9 cellular contexts compared by ENCODE assay signal in the genomic region with DNA sequence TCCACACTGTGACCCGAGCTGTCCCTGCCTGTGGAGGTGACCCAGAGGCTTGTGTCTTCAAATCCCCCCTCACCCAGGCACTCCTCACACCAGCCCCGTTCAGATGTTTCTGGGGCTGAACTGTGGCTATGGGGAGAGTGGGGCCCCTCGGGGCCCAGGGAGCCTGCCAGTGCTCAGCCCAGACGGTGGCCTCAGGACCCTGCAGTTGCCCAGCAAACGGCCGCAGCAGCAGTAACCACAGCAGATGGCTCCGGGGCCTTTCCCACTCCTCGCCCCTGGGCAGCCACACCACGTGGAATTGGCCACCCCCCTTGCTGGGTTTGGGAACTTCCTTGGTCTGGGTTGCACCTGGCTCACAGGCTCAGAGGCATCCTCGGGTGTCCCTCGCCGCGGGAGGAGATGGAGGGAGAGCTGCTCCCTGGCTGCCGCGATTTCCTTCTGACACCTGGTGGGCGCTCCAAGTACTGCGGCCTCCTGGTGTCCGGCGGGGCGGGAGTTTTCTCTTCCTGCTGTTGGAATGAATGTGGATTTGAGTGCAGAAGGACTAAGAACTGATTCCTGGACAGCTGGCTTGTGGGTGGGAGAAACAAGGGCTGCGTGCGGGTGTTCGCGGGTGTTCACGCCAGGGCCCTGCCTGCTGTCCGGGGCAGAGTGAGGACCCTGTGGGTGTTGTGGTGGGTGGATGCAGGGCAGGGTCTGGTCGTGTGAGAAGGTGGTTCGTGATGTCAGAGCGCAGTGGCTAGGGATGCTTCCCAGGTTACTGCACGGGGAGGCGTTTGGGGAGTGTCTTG.
DNase-seq lines count a peak whose midpoint lies in the region; ATAC-seq and TF ChIP-seq lines count a peak whose summit lies in the region.
"Had no signal": no experiment of that assay in that cellular context is flagged by ENCODE, and none has a peak within 500 bp of the region (broad histone marks: within the 10 kb centered on the region; RNA-seq: fewer than 3 reads in every experiment).

No MANE protein-coding gene starts in this region.

- no peaks in the 10 kb centered on the region for H4K20me1 ChIP-seq in GM23248 (ENCODE audit: insufficient read depth)
- H4K20me1 ChIP-seq in smooth muscle cell (ENCODE audit: low read depth), result peaks cover 100% of the 10 kb centered on the region

- no peak overlapping the region for H3K27ac ChIP-seq in GM23248
- H3K27ac ChIP-seq in smooth muscle cell (ENCODE audit: low read depth), result peak overlapping the region; percentile 75

- H2AFZ ChIP-seq in GM23248 (no peak overlapping the region), smooth muscle cell (ENCODE audit: low read depth) (no peak overlapping the region)

- POLR2A ChIA-PET in BJ (lab: Charles Lee), result no interaction called here

- H3K4me1 ChIP-seq in GM23248 (ENCODE audit: insufficient read depth) (peaks cover 4% of the 10 kb centered on the region), smooth muscle cell (ENCODE audit: low read depth) (no peaks in the 10 kb centered on the region)

- H3K36me3 ChIP-seq in BJ (ENCODE audit: control insufficient read depth, insufficient read depth, low read length), result peaks cover 62% of the 10 kb centered on the region
- peaks cover 27% of the 10 kb centered on the region for H3K36me3 ChIP-seq in GM23248 (ENCODE audit: low read depth)
- H3K36me3 ChIP-seq in smooth muscle cell (ENCODE audit: low read depth), result peaks cover 10% of the 10 kb centered on the region

- H3F3A ChIP-seq in GM23248 (ENCODE audit: insufficient read depth), result peaks cover 54% of the 10 kb centered on the region
- peaks cover 97% of the 10 kb centered on the region for H3F3A ChIP-seq in smooth muscle cell (ENCODE audit: low read depth)

- H3K4me2 ChIP-seq in GM23248 (ENCODE audit: unreplicated experiment), result no peak overlapping the region
- no peak overlapping the region for H3K4me2 ChIP-seq in smooth muscle cell

- in situ Hi-C loops in GM23248 (cut with MboI), result no loop called here

- no peaks in the 10 kb centered on the region for H3K9me3 ChIP-seq in GM23248 (ENCODE audit: low read depth)
- H3K9me3 ChIP-seq in smooth muscle cell (replicated peaks; ENCODE audit: low read depth), result no peaks in the 10 kb centered on the region

- H3K79me2 ChIP-seq in GM23248 (ENCODE audit: insufficient read depth) (peaks cover 63% of the 10 kb centered on the region), smooth muscle cell (ENCODE audit: low read depth) (peaks cover 55% of the 10 kb centered on the region)

- DNase-seq in BJ (ENCODE audit: low read depth) (no peak), GM23248 (peak; percentile 76), RKO (ENCODE audit: low spot score) (peak; percentile 63), amygdala (lab: John Stamatoyannopoulos, UW) (peak in 53 of 56 donors; percentile 7 to 81 (median 50)), hippocampal formation (lab: John Stamatoyannopoulos, UW) (peak; percentile 55 to 58), smooth muscle cell (lab: John Stamatoyannopoulos, UW; ENCODE audit: unreplicated experiment) (no peak)
- DNase-seq: naive B cell had no signal

- peak; percentile 84 for TF ChIP-seq CTCF in BJ (IDR thresholded peaks at IDR 0.05; ENCODE audit: insufficient read depth, low read depth, low read length)
- peak; percentile 79 for TF ChIP-seq CTCF in smooth muscle cell (IDR thresholded peaks at IDR 0.05; ENCODE audit: borderline replicate concordance, insufficient read depth, poor library complexity, severe bottlenecking)

- H3K9me2 ChIP-seq in GM23248 (ENCODE audit: insufficient read depth), result no peaks in the 10 kb centered on the region

- CTCF ChIA-PET in BJ (lab: Yijun Ruan, JAX), result interaction anchor here (0.9 to 2.9 kb wide), 7 partner anchors 9 to 293 kb away, joined by 3 to 26 read pairs (median 4); no protein-coding TSS in a partner anchor

- ATAC-seq in HG03139 (IDR thresholded peaks at IDR 0.05; ENCODE audit: unreplicated experiment) (no peak), HG02642 (IDR thresholded peaks at IDR 0.05; ENCODE audit: poor library complexity, unreplicated experiment) (no peak)

- no peak overlapping the region for H3K9ac ChIP-seq in GM23248
- H3K9ac ChIP-seq in smooth muscle cell (ENCODE audit: low read depth), result no peak overlapping the region

- no peak overlapping the region for H3K4me3 ChIP-seq in BJ (ENCODE audit: low read depth, low read length)
- H3K4me3 ChIP-seq in GM23248, result no peak overlapping the region
- no peak overlapping the region for H3K4me3 ChIP-seq in smooth muscle cell

- WGBS in GM23248 (ENCODE audit: low coverage in 1 of 2, low lambda C conversion rate in 2 of 2, missing lambda C conversion rate in 2 of 2), 2 experiments, result 65 to 68% methylated on average over 31 of the region's 31 CpGs
- 72% methylated on average over 31 of the region's 31 CpGs for WGBS in smooth muscle cell (ENCODE audit: low lambda C conversion rate)

- no peaks in the 10 kb centered on the region for H3K27me3 ChIP-seq in BJ (ENCODE audit: control insufficient read depth, insufficient read depth, low read length)
- H3K27me3 ChIP-seq in GM23248 (replicated peaks; ENCODE audit: insufficient read depth), result no peaks in the 10 kb centered on the region
- no peaks in the 10 kb centered on the region for H3K27me3 ChIP-seq in smooth muscle cell (ENCODE audit: low read depth)

Comparison
In these comparisons a context has a peak if more than half of its experiments do, and no peak if none do; other contexts are left out.
1. DNase-seq: peak in GM23248 (single experiment), RKO (single experiment), amygdala (53 of 56) and hippocampal formation (2 of 2); none in BJ (single experiment) and smooth muscle cell (single experiment).